1 cellular context compared by ENCODE assay signal in the genomic region with DNA sequence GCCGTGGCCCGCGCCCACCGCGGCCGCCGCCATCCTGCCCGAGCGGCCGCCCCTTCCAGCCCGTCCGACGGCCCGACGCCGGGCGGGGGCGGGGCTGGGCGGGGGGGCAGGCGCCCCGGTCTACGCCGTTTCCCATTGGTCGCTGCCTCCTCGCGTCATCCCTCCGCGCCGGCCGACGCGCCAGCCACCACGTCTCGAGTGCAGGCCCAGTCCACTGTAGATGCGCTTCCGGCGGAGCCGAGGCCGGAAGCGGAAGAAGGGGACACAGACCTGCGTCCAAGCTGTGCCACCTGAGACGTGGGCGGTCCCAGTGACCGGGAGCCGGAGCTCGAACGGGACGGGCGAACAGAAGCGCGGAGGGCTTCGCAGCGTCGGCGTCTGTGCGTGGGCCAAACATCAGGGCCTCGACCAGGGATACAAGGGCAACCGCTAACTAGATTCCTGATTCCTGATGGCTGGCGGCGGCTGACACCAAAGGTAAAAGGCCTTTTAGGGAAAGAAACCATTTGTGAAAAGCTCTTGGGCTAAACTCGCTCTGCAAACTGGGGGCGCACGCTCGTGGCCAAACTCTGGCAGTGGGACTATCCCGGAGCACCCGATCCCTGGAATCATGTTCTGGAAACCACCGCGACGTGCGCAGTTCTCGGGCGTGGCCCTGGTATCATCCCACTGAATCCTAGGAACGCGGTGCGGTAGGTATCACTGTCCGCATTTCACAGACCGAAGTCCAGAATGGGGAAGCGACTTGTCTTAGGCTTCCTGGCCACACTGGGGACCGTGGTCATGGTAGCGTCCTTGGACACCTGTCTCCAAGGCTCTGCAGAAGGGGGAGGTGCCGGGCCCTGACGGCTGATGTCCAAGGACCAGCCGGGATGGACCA.
TF ChIP-seq lines count a peak whose summit lies in the region.

SLC35E1 (minus strand) TSS at position 84 of the 880 bp plus-strand sequence; CDS start at position 33, 51 bp downstream.

TF ChIP-seq in K562, 482 proteins besides CTCF, POLR2A, EP300 and RAD21 (continued from another document and continues in another):
- no peak for TF ChIP-seq ZBTB33 (CRISPR knock-in tag; IDR thresholded peaks at IDR 0.05)
- no peak for TF ChIP-seq CCAR2 (IDR thresholded peaks at IDR 0.05; ENCODE audit: low read depth, low read length)
- no peak for TF ChIP-seq PTRF (tag; IDR thresholded peaks at IDR 0.05)
- no peak for TF ChIP-seq ZFP1 (CRISPR knock-in tag; IDR thresholded peaks at IDR 0.05)
- peak; percentile 76 for TF ChIP-seq TBP (optimal IDR thresholded peaks at IDR 0.05; ENCODE audit: low read depth, low read length)
- TF ChIP-seq ZNF407 (IDR thresholded peaks at IDR 0.05; ENCODE audit: low read depth): no peak
- TF ChIP-seq, protein P1, sequence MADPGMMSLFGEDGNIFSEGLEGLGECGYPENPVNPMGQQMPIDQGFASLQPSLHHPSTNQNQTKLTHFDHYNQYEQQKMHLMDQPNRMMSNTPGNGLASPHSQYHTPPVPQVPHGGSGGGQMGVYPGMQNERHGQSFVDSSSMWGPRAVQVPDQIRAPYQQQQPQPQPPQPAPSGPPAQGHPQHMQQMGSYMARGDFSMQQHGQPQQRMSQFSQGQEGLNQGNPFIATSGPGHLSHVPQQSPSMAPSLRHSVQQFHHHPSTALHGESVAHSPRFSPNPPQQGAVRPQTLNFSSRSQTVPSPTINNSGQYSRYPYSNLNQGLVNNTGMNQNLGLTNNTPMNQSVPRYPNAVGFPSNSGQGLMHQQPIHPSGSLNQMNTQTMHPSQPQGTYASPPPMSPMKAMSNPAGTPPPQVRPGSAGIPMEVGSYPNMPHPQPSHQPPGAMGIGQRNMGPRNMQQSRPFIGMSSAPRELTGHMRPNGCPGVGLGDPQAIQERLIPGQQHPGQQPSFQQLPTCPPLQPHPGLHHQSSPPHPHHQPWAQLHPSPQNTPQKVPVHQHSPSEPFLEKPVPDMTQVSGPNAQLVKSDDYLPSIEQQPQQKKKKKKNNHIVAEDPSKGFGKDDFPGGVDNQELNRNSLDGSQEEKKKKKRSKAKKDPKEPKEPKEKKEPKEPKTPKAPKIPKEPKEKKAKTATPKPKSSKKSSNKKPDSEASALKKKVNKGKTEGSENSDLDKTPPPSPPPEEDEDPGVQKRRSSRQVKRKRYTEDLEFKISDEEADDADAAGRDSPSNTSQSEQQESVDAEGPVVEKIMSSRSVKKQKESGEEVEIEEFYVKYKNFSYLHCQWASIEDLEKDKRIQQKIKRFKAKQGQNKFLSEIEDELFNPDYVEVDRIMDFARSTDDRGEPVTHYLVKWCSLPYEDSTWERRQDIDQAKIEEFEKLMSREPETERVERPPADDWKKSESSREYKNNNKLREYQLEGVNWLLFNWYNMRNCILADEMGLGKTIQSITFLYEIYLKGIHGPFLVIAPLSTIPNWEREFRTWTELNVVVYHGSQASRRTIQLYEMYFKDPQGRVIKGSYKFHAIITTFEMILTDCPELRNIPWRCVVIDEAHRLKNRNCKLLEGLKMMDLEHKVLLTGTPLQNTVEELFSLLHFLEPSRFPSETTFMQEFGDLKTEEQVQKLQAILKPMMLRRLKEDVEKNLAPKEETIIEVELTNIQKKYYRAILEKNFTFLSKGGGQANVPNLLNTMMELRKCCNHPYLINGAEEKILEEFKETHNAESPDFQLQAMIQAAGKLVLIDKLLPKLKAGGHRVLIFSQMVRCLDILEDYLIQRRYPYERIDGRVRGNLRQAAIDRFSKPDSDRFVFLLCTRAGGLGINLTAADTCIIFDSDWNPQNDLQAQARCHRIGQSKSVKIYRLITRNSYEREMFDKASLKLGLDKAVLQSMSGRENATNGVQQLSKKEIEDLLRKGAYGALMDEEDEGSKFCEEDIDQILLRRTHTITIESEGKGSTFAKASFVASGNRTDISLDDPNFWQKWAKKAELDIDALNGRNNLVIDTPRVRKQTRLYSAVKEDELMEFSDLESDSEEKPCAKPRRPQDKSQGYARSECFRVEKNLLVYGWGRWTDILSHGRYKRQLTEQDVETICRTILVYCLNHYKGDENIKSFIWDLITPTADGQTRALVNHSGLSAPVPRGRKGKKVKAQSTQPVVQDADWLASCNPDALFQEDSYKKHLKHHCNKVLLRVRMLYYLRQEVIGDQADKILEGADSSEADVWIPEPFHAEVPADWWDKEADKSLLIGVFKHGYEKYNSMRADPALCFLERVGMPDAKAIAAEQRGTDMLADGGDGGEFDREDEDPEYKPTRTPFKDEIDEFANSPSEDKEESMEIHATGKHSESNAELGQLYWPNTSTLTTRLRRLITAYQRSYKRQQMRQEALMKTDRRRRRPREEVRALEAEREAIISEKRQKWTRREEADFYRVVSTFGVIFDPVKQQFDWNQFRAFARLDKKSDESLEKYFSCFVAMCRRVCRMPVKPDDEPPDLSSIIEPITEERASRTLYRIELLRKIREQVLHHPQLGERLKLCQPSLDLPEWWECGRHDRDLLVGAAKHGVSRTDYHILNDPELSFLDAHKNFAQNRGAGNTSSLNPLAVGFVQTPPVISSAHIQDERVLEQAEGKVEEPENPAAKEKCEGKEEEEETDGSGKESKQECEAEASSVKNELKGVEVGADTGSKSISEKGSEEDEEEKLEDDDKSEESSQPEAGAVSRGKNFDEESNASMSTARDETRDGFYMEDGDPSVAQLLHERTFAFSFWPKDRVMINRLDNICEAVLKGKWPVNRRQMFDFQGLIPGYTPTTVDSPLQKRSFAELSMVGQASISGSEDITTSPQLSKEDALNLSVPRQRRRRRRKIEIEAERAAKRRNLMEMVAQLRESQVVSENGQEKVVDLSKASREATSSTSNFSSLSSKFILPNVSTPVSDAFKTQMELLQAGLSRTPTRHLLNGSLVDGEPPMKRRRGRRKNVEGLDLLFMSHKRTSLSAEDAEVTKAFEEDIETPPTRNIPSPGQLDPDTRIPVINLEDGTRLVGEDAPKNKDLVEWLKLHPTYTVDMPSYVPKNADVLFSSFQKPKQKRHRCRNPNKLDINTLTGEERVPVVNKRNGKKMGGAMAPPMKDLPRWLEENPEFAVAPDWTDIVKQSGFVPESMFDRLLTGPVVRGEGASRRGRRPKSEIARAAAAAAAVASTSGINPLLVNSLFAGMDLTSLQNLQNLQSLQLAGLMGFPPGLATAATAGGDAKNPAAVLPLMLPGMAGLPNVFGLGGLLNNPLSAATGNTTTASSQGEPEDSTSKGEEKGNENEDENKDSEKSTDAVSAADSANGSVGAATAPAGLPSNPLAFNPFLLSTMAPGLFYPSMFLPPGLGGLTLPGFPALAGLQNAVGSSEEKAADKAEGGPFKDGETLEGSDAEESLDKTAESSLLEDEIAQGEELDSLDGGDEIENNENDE (IDR thresholded peaks at IDR 0.05; ENCODE audit: low read depth, low read length): no peak
- TF ChIP-seq PREB (CRISPR knock-in tag; IDR thresholded peaks at IDR 0.05): no peak
- TF ChIP-seq STAG1 (CRISPR knock-in tag; IDR thresholded peaks at IDR 0.05; ENCODE audit: borderline replicate concordance): no peak
- no peak for TF ChIP-seq CGGBP1 (CRISPR knock-in tag; IDR thresholded peaks at IDR 0.05)
- TF ChIP-seq SUPT5H (IDR thresholded peaks at IDR 0.05): peak; percentile 73
- 0 out of 4 replicates have a peak, but pooled peaks of 1 of the 2 experiments have one; percentile 3 for TF ChIP-seq NONO (IDR thresholded peaks at IDR 0.05; ENCODE audit: low read depth in 2 of 2, low read length in 1 of 2)
- peak; percentile 44 to 96 (median 80); a peak in 5 of 6 replicates for TF ChIP-seq ZBTB11 (CRISPR knock-in tag; IDR thresholded peaks at IDR 0.05)
- no peak for TF ChIP-seq TFAM (CRISPR knock-in tag; conservative IDR thresholded peaks at IDR 0.05)
- no peak for TF ChIP-seq ZNF551 (CRISPR knock-in tag; IDR thresholded peaks at IDR 0.05)
- no peak for TF ChIP-seq ESRRB (CRISPR knock-in tag; IDR thresholded peaks at IDR 0.05; ENCODE audit: borderline replicate concordance)
